ENCODE assay signal across 8 cellular contexts in genomic region chr9:135907006-135907434, GRCh38.
DNase-seq lines count a peak whose midpoint lies in the region; ATAC-seq and TF ChIP-seq lines count a peak whose summit lies in the region.

No MANE protein-coding gene starts in this region.

- H3K79me2 ChIP-seq in parathyroid adenoma = peaks cover 22% of the 10 kb centered on the region

- H3K4me3 ChIP-seq in endocrine pancreas (ENCODE audit: control insufficient read depth, insufficient read depth, low read length) (no peak overlapping the region), parathyroid adenoma (ENCODE audit: low read depth, low read length) (no peak overlapping the region)

- H3K27ac ChIP-seq in KOPT-K1 (ENCODE audit: low read depth, low read length, poor library complexity, severe bottlenecking) = peak overlapping the region; percentile 34
- H3K27ac ChIP-seq in parathyroid adenoma = no peak overlapping the region

- H3K27me3 ChIP-seq in endocrine pancreas (ENCODE audit: control insufficient read depth, insufficient read depth, low read length) = no peaks in the 10 kb centered on the region
- no peaks in the 10 kb centered on the region for H3K27me3 ChIP-seq in parathyroid adenoma (ENCODE audit: control insufficient read depth, insufficient read depth, low read length)

- peak overlapping the region; percentile 64 for H3K4me2 ChIP-seq in parathyroid adenoma (ENCODE audit: low read length)

- no peaks in the 10 kb centered on the region for H3K4me1 ChIP-seq in endocrine pancreas (ENCODE audit: control insufficient read depth, insufficient read depth, low read length)
- H3K4me1 ChIP-seq in parathyroid adenoma = no peaks in the 10 kb centered on the region

- H3K36me3 ChIP-seq in KOPT-K1 (ENCODE audit: insufficient read depth, low read length) (peaks cover 44% of the 10 kb centered on the region), endocrine pancreas (ENCODE audit: control insufficient read depth, insufficient read depth, low read length) (no peaks in the 10 kb centered on the region), parathyroid adenoma (ENCODE audit: control insufficient read depth, insufficient read depth, low read length) (no peaks in the 10 kb centered on the region)

- H3K9me3 ChIP-seq in KOPT-K1 (ENCODE audit: insufficient read depth, low read length, poor library complexity, severe bottlenecking) (no peaks in the 10 kb centered on the region), endocrine pancreas (ENCODE audit: control insufficient read depth, low read length) (no peaks in the 10 kb centered on the region), parathyroid adenoma (ENCODE audit: control insufficient read depth, low read length) (no peaks in the 10 kb centered on the region)

- peak; percentile 28 for ATAC-seq in GM21528 (IDR thresholded peaks at IDR 0.05; ENCODE audit: low FRiP score, unreplicated experiment)

- peak; percentile 17 for DNase-seq in NCI-H1105 treated with DMSO at 0.1 percent for 48 hours (lab: John Stamatoyannopoulos, UW)
- no peak for DNase-seq in NCI-H1105 (lab: John Stamatoyannopoulos, UW)
- no peak for DNase-seq in activated effector memory CD4-positive, alpha-beta T cell treated with Interleukin-2 at 50 U/mL for 16 hours
- DNase-seq in NCI-H446 (lab: John Stamatoyannopoulos, UW) = no peak

- H2AFZ ChIP-seq in parathyroid adenoma = no peak overlapping the region

- no peak for TF ChIP-seq CTCF in parathyroid adenoma (IDR thresholded peaks at IDR 0.05)

- H3K9ac ChIP-seq in endocrine pancreas (ENCODE audit: control insufficient read depth, insufficient read depth, low read length) = peak overlapping the region; percentile 44
- no peak overlapping the region for H3K9ac ChIP-seq in parathyroid adenoma
